Comparison of ENCODE assay signal across 15 cellular contexts in the genomic region with DNA sequence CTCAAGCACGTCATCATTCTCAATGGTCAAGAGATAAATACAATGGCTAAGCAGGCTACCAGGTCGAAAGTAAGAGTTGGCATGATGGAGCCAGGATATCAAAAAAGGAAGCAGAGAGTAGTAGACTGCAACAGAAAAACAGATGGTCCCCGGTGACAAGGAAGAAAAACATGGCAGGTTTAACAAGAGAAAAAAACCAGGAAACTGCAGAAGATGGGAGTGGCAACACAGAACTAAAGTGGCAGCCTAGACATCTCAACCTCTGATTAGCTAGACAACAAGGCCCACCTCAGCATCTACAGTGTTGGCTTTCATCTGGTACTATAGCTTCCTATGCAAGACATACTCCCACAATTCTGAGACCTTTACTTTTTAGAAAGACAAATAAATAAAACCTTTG. TPM values are rescaled to one million over a fixed set of nuclear protein-coding genes. Genes with fewer than 3 reads are reported as not detected.
DNase-seq lines count a peak whose midpoint lies in the region; ATAC-seq, FAIRE-seq and TF ChIP-seq lines count a peak whose summit lies in the region.
"Had no signal": no experiment of that assay in that cellular context is flagged by ENCODE, and none has a peak within 500 bp of the region (broad histone marks: within the 10 kb centered on the region; RNA-seq: fewer than 3 reads in every experiment).

No MANE protein-coding gene starts in this region.

- no peak for TF ChIP-seq RAD21 in K562 (CRISPR knock-in tag; conservative IDR thresholded peaks at IDR 0.05 in 1 of 2, IDR thresholded peaks at IDR 0.05 in 1 of 2)

- in situ Hi-C loops in K562 (cut with MboI), result no loop called here

- no peaks in the 10 kb centered on the region for H3K36me3 ChIP-seq in Loucy (ENCODE audit: insufficient read depth, low read length)
- H3K36me3 ChIP-seq in K562 (ENCODE audit: control insufficient read depth, insufficient read depth, low read length), result peaks cover 51% of the 10 kb centered on the region
- no peaks in the 10 kb centered on the region for H3K36me3 ChIP-seq in rectal smooth muscle tissue (ENCODE audit: control insufficient read depth, insufficient read depth, low read length)

- ATAC-seq in activated CD8-positive, alpha-beta T cell treated with anti-CD3 and anti-CD28 coated beads for 36 hours, result no peak
- no peak for ATAC-seq in activated CD8-positive, alpha-beta T cell treated with anti-CD3 and anti-CD28 coated beads, Interleukin-2, amount 10 ng/mL, durations not matched to agents 7 days and 5 days
- ATAC-seq in K562, result no peak
- ATAC-seq: esophagus mucosa had no signal

- H2AFZ ChIP-seq in Loucy (ENCODE audit: low read length) (no peak overlapping the region), K562 (ENCODE audit: low read depth, low read length) (no peak overlapping the region)
- H2AFZ ChIP-seq: PC-9 had no signal

- CTCF ChIA-PET in activated CD8-positive, alpha-beta T cell treated with anti-CD3 and anti-CD28 coated beads for 36 hours (lab: Charles Lee), result no interaction called here
- CTCF ChIA-PET in activated CD8-positive, alpha-beta T cell treated with anti-CD3 and anti-CD28 coated beads, Interleukin-2, amount 10 ng/mL, durations not matched to agents 7 days and 5 days (lab: Charles Lee), result interaction anchor here (1.0 to 1.2 kb wide), 2 partner anchors 10 to 32 kb away, joined by 3 read pairs; no protein-coding TSS in a partner anchor
- CTCF ChIA-PET in K562 (lab: Yijun Ruan, JAX; ENCODE audit: low intra/inter-chr PET ratio), result no interaction called here

- H3K79me2 ChIP-seq in Loucy (ENCODE audit: insufficient read depth, low read length), result peaks cover 97% of the 10 kb centered on the region
- H3K79me2 ChIP-seq in K562 (ENCODE audit: control insufficient read depth, insufficient read depth, low read length), result peaks cover 100% of the 10 kb centered on the region

- H3F3A ChIP-seq in Loucy (ENCODE audit: low read depth), result no peaks in the 10 kb centered on the region

- no peak for TF ChIP-seq CTCF in activated CD8-positive, alpha-beta T cell treated with anti-CD3 and anti-CD28 coated beads for 36 hours (IDR thresholded peaks at IDR 0.05)
- no peak for TF ChIP-seq CTCF in Loucy (conservative IDR thresholded peaks at IDR 0.05; ENCODE audit: low read length)
- no peak for TF ChIP-seq CTCF in K562 (IDR thresholded peaks at IDR 0.05 in 2 of 3, conservative IDR thresholded peaks at IDR 0.05 in 1 of 3; ENCODE audit: insufficient read depth in 2 of 3, low read depth in 1 of 3, low read length in 3 of 3)

- H3K27ac ChIP-seq in K562 (ENCODE audit: extremely low read depth, low read depth, low read length), result no peak overlapping the region
- H3K27ac ChIP-seq in rectal smooth muscle tissue (ENCODE audit: low read depth, low read length), result peak overlapping the region; percentile 6
- H3K27ac ChIP-seq: PC-9, skin epidermis had no signal

- TF ChIP-seq POLR2A in K562 (conservative IDR thresholded peaks at IDR 0.05), result no peak; the same call in 1 of the 2 replicates

- H3K9me3 ChIP-seq in Loucy (ENCODE audit: insufficient read depth, low read depth, low read length) (no peaks in the 10 kb centered on the region), K562 (replicated peaks; ENCODE audit: control insufficient read depth, insufficient read depth, low read depth, low read length) (no peaks in the 10 kb centered on the region)

- TF ChIP-seq EP300 in K562 (IDR thresholded peaks at IDR 0.05; ENCODE audit: low read length), result no peak

- H3K9me3 Mint-ChIP-seq in activated CD8-positive, alpha-beta T cell treated with anti-CD3 and anti-CD28 coated beads for 36 hours, result no peaks in the 10 kb centered on the region
- H3K9me3 Mint-ChIP-seq in activated CD8-positive, alpha-beta T cell treated with anti-CD3 and anti-CD28 coated beads, Interleukin-2, amount 10 ng/mL, durations not matched to agents 7 days and 5 days (ENCODE audit: insufficient read depth), result no peaks in the 10 kb centered on the region

- no peaks in the 10 kb centered on the region for H3K27me3 ChIP-seq in Loucy (ENCODE audit: insufficient read depth, low read length, poor library complexity, severe bottlenecking)
- no peaks in the 10 kb centered on the region for H3K27me3 ChIP-seq in K562 (ENCODE audit: control insufficient read depth in 2 of 2, insufficient read depth in 2 of 2, low read length in 2 of 2)
- H3K27me3 ChIP-seq in rectal smooth muscle tissue (ENCODE audit: control insufficient read depth, insufficient read depth, low read length), result no peaks in the 10 kb centered on the region

- POLR2A ChIA-PET in activated CD8-positive, alpha-beta T cell treated with anti-CD3 and anti-CD28 coated beads for 36 hours (lab: Charles Lee), result interaction anchor here (1.1 to 7.7 kb wide), 7 partner anchors 9 to 278 kb away, joined by 3 to 54 read pairs (median 3); partner anchors contain the start of genes EMC1 and MRTO4
- POLR2A ChIA-PET in activated CD8-positive, alpha-beta T cell treated with anti-CD3 and anti-CD28 coated beads, Interleukin-2, amount 10 ng/mL, durations not matched to agents 7 days and 5 days (lab: Charles Lee), result no interaction called here
- POLR2A ChIA-PET in K562 (lab: Yijun Ruan, JAX), result interaction anchor here (0.6 to 6.4 kb wide), 6 partner anchors 8 to 61 kb away, joined by 3 to 42 read pairs (median 8); no protein-coding TSS in a partner anchor

- DNase-seq in activated CD8-positive, alpha-beta T cell treated with anti-CD3 and anti-CD28 coated beads for 36 hours, result no peak
- DNase-seq in activated CD8-positive, alpha-beta T cell treated with anti-CD3 and anti-CD28 coated beads, Interleukin-2, amount 10 ng/mL, durations not matched to agents 7 days and 5 days, result no peak
- DNase-seq in K562 (ENCODE audit: extremely low read depth in 1 of 4, low spot score in 3 of 4), result peak in 1 of 4 experiments; percentile 28
- DNase-seq in middle frontal gyrus (ENCODE audit: extremely low spot score, low spot score), result no peak
- no peak for DNase-seq in NCI-H1105 (lab: John Stamatoyannopoulos, UW)
- DNase-seq in NCI-H2029 treated with DMSO at 0.1 percent for 48 hours (lab: John Stamatoyannopoulos, UW), result no peak
- DNase-seq: activated naive CD4-positive, alpha-beta T cell; DMS53; NCI-H1092 treated with DMSO at 0.1 percent for 48 hours; NCI-H226; PC-9 had no signal

- H3K36me3 Mint-ChIP-seq in activated CD8-positive, alpha-beta T cell treated with anti-CD3 and anti-CD28 coated beads for 36 hours (ENCODE audit: low read depth), result peaks cover 46% of the 10 kb centered on the region
- peaks cover 25% of the 10 kb centered on the region for H3K36me3 Mint-ChIP-seq in activated CD8-positive, alpha-beta T cell treated with anti-CD3 and anti-CD28 coated beads, Interleukin-2, amount 10 ng/mL, durations not matched to agents 7 days and 5 days (ENCODE audit: low read depth)

- intact Hi-C loops in activated CD8-positive, alpha-beta T cell treated with anti-CD3 and anti-CD28 coated beads for 36 hours (cut with micrococcal nuclease), result no loop called here
- intact Hi-C loops in K562 (cut with micrococcal nuclease), result no loop called here

- H3K4me1 ChIP-seq in Loucy (ENCODE audit: insufficient read depth, low read length, poor library complexity, severe bottlenecking), result peaks cover 68% of the 10 kb centered on the region
- peaks cover 23 to 45% of the 10 kb centered on the region in 2 experiments for H3K4me1 ChIP-seq in K562 (replicated peaks in 1 of 2; ENCODE audit: control insufficient read depth in 2 of 2, insufficient read depth in 2 of 2, low read length in 2 of 2)
- peaks cover 29% of the 10 kb centered on the region for H3K4me1 ChIP-seq in rectal smooth muscle tissue (ENCODE audit: control insufficient read depth, insufficient read depth, low read length)

- H3K27ac Mint-ChIP-seq in activated CD8-positive, alpha-beta T cell treated with anti-CD3 and anti-CD28 coated beads for 36 hours, result peak overlapping the region; percentile 0
- no peak overlapping the region for H3K27ac Mint-ChIP-seq in activated CD8-positive, alpha-beta T cell treated with anti-CD3 and anti-CD28 coated beads, Interleukin-2, amount 10 ng/mL, durations not matched to agents 7 days and 5 days

- WGBS in K562 (ENCODE audit: insufficient coverage, low coverage, missing lambda C conversion rate), result 33% methylated on average over 3 of the region's 3 CpGs

- H3K4me3 ChIP-seq in Loucy (ENCODE audit: low read length, poor library complexity, severe bottlenecking) (peak overlapping the region; percentile 93), K562 (no peak overlapping the region), rectal smooth muscle tissue (ENCODE audit: low read length) (no peak overlapping the region)
- H3K4me3 ChIP-seq: PC-9, skin epidermis had no signal

- peak overlapping the region; percentile 4 for H3K4me3 Mint-ChIP-seq in activated CD8-positive, alpha-beta T cell treated with anti-CD3 and anti-CD28 coated beads for 36 hours
- no peak overlapping the region for H3K4me3 Mint-ChIP-seq in activated CD8-positive, alpha-beta T cell treated with anti-CD3 and anti-CD28 coated beads, Interleukin-2, amount 10 ng/mL, durations not matched to agents 7 days and 5 days

- BruUV-seq in K562 (replicated peaks; lab: Mats Ljungman, UMichigan), result no TSS peak

- H3K9me1 ChIP-seq in K562 (ENCODE audit: control insufficient read depth, insufficient read depth, low read length), result peaks cover 10% of the 10 kb centered on the region

- H3K9me2 ChIP-seq in Loucy (replicated peaks; ENCODE audit: low read depth, low read length), result no peaks in the 10 kb centered on the region

- peak overlapping the region; percentile 96 for H3K4me2 ChIP-seq in Loucy (ENCODE audit: low read depth, low read length, poor library complexity, severe bottlenecking)
- H3K4me2 ChIP-seq in K562 (ENCODE audit: insufficient read depth, low read length), result peak overlapping the region; percentile 28

- H4K20me1 ChIP-seq in Loucy (ENCODE audit: insufficient read depth, low read length, poor library complexity, severe bottlenecking) (peaks cover 76% of the 10 kb centered on the region), K562 (replicated peaks; ENCODE audit: control insufficient read depth, insufficient read depth, low read length) (peaks cover 49% of the 10 kb centered on the region)

- peaks cover 67% of the 10 kb centered on the region for H3K4me1 Mint-ChIP-seq in activated CD8-positive, alpha-beta T cell treated with anti-CD3 and anti-CD28 coated beads for 36 hours (ENCODE audit: low read depth)
- H3K4me1 Mint-ChIP-seq in activated CD8-positive, alpha-beta T cell treated with anti-CD3 and anti-CD28 coated beads, Interleukin-2, amount 10 ng/mL, durations not matched to agents 7 days and 5 days (ENCODE audit: low read depth), result peaks cover 66% of the 10 kb centered on the region

- no peak for FAIRE-seq in K562 (lab: Jason Lieb, UNC)

- no peaks in the 10 kb centered on the region for H3K27me3 Mint-ChIP-seq in activated CD8-positive, alpha-beta T cell treated with anti-CD3 and anti-CD28 coated beads for 36 hours
- no peaks in the 10 kb centered on the region for H3K27me3 Mint-ChIP-seq in activated CD8-positive, alpha-beta T cell treated with anti-CD3 and anti-CD28 coated beads, Interleukin-2, amount 10 ng/mL, durations not matched to agents 7 days and 5 days (ENCODE audit: low read depth)

- H3K9ac ChIP-seq in Loucy (ENCODE audit: low read depth, low read length, poor library complexity, severe bottlenecking), result peak overlapping the region; percentile 33
- no peak overlapping the region for H3K9ac ChIP-seq in K562 (ENCODE audit: insufficient read depth in 1 of 2, low read depth in 2 of 2, low read length in 2 of 2)
- no peak overlapping the region for H3K9ac ChIP-seq in rectal smooth muscle tissue (ENCODE audit: low read length)

RNA-seq across cellular contexts. Expression of gene UBR4, which starts 3.1 kb away (rescaled TPM):
- total RNA-seq in activated CD8-positive, alpha-beta T cell treated with anti-CD3 and anti-CD28 coated beads for 36 hours, result 100 to 1,000 TPM; 133 TPM
- 100 to 1,000 TPM; 117 to 125 TPM for total RNA-seq in activated CD8-positive, alpha-beta T cell treated with anti-CD3 and anti-CD28 coated beads, Interleukin-2, amount 10 ng/mL, durations not matched to agents 7 days and 5 days
- total RNA-seq in K562 (2011; cell fraction: chromatin; rRNA removed; ENCODE audit: low replicate concordance), result 1,237 and 1,275 TPM in 2 replicates
- 563 and 657 TPM in 2 replicates for total RNA-seq in K562 (2011; cell fraction: nucleolus; rRNA removed)
- 675 TPM in 2 replicates for total RNA-seq in K562 (2011; cell fraction: nucleoplasm; rRNA removed)
- total RNA-seq in K562 (2014; rRNA removed) (140 and 153 TPM in 2 replicates), K562 (2014; rRNA removed; fragmentation: Illumina TruSeq; extraction: Trizol) (88.5 and 99.0 TPM in 2 replicates), K562 (2015; rRNA removed; fragmentation: Illumina TruSeq; extraction: Trizol) (91.3 and 98.2 TPM in 2 replicates), K562 (2021) (218 and 237 TPM in 2 replicates)
- polyA plus RNA-seq in K562 (2011; rRNA removed) (55.4 and 85.4 TPM in 2 replicates), K562 (2014; fragmentation: Illumina TruSeq; extraction: Trizol) (274 and 277 TPM in 2 replicates), K562 (2014; fragmentation: Nextera tagmentation; extraction: Ambion mirVana) (100 to 1,000 TPM; 110 to 123 TPM), K562 (2014; rRNA removed) (174 and 182 TPM in 2 replicates)
- 96.0 and 109 TPM in 2 replicates for polyA plus RNA-seq in K562 (2011; cell fraction: cytosol; rRNA removed)
- 581 and 738 TPM in 2 replicates for polyA plus RNA-seq in K562 (2011; cell fraction: nucleus; rRNA removed)
- 175 and 269 TPM in 2 replicates for polyA plus RNA-seq in K562 (2012)
- 161 and 196 TPM in 2 replicates for polyA minus RNA-seq in K562 (2011; rRNA and poly(A)+ RNA removed)
- polyA minus RNA-seq in K562 (2011; cell fraction: cytosol; rRNA and poly(A)+ RNA removed), result 224 and 238 TPM in 2 replicates
- polyA minus RNA-seq in K562 (2011; cell fraction: nucleus; rRNA and poly(A)+ RNA removed), result 307 and 505 TPM in 2 replicates

RNA-seq across cellular contexts. Expression of gene EMC1, which starts 44.4 kb away (rescaled TPM):
- 10 to 100 TPM; 38.3 to 39.5 TPM for total RNA-seq in activated CD8-positive, alpha-beta T cell treated with anti-CD3 and anti-CD28 coated beads for 36 hours
- 10 to 100 TPM; 36.6 to 38.9 TPM for total RNA-seq in activated CD8-positive, alpha-beta T cell treated with anti-CD3 and anti-CD28 coated beads, Interleukin-2, amount 10 ng/mL, durations not matched to agents 7 days and 5 days
- total RNA-seq in K562 (2011; cell fraction: chromatin; rRNA removed; ENCODE audit: low replicate concordance), result 276 and 409 TPM in 2 replicates
- 245 and 297 TPM in 2 replicates for total RNA-seq in K562 (2011; cell fraction: nucleolus; rRNA removed)
- 245 and 273 TPM in 2 replicates for total RNA-seq in K562 (2011; cell fraction: nucleoplasm; rRNA removed)
- total RNA-seq in K562 (2014; rRNA removed) (37.5 and 65.1 TPM in 2 replicates), K562 (2014; rRNA removed; fragmentation: Illumina TruSeq; extraction: Trizol) (32.8 and 35.4 TPM in 2 replicates), K562 (2015; rRNA removed; fragmentation: Illumina TruSeq; extraction: Trizol) (36.9 and 37.4 TPM in 2 replicates), K562 (2021) (71.0 and 88.2 TPM in 2 replicates)
- polyA plus RNA-seq in K562 (2011; rRNA removed) (17.8 and 40.9 TPM in 2 replicates), K562 (2014; fragmentation: Illumina TruSeq; extraction: Trizol) (69.9 and 85.0 TPM in 2 replicates), K562 (2014; fragmentation: Nextera tagmentation; extraction: Ambion mirVana) (10 to 100 TPM; 32.1 to 69.3 TPM), K562 (2014; rRNA removed) (24.2 and 33.5 TPM in 2 replicates)
- polyA plus RNA-seq in K562 (2011; cell fraction: cytosol; rRNA removed), result 34.1 and 42.0 TPM in 2 replicates
- 140 and 211 TPM in 2 replicates for polyA plus RNA-seq in K562 (2011; cell fraction: nucleus; rRNA removed)
- 40.3 and 58.0 TPM in 2 replicates for polyA plus RNA-seq in K562 (2012)
- polyA minus RNA-seq in K562 (2011; rRNA and poly(A)+ RNA removed), result 38.2 and 49.9 TPM in 2 replicates
- polyA minus RNA-seq in K562 (2011; cell fraction: cytosol; rRNA and poly(A)+ RNA removed), result 23.6 and 30.1 TPM in 2 replicates
- polyA minus RNA-seq in K562 (2011; cell fraction: nucleus; rRNA and poly(A)+ RNA removed), result 62.5 and 79.1 TPM in 2 replicates

RNA-seq across cellular contexts. Expression of gene MRTO4, which starts 44.7 kb away (rescaled TPM):
- total RNA-seq in activated CD8-positive, alpha-beta T cell treated with anti-CD3 and anti-CD28 coated beads for 36 hours, result 10 to 100 TPM; 90.9 to 93.4 TPM
- 10 to 100 TPM; 43.5 to 44.4 TPM for total RNA-seq in activated CD8-positive, alpha-beta T cell treated with anti-CD3 and anti-CD28 coated beads, Interleukin-2, amount 10 ng/mL, durations not matched to agents 7 days and 5 days
- 35.8 and 86.9 TPM in 2 replicates for total RNA-seq in K562 (2011; cell fraction: chromatin; rRNA removed; ENCODE audit: low replicate concordance)
- 78.7 and 87.1 TPM in 2 replicates for total RNA-seq in K562 (2011; cell fraction: nucleolus; rRNA removed)
- total RNA-seq in K562 (2011; cell fraction: nucleoplasm; rRNA removed), result 57.9 and 62.8 TPM in 2 replicates
- total RNA-seq in K562 (2014; rRNA removed), result 150 and 153 TPM in 2 replicates
- total RNA-seq in K562 (2014; rRNA removed; fragmentation: Illumina TruSeq; extraction: Trizol), result 136 and 145 TPM in 2 replicates
- total RNA-seq in K562 (2015; rRNA removed; fragmentation: Illumina TruSeq; extraction: Trizol), result 153 and 154 TPM in 2 replicates
- 138 and 146 TPM in 2 replicates for total RNA-seq in K562 (2021)
- polyA plus RNA-seq in K562 (2011; rRNA removed), result 93.7 and 105 TPM in 2 replicates
- 88.3 and 88.5 TPM in 2 replicates for polyA plus RNA-seq in K562 (2011; cell fraction: cytosol; rRNA removed)
- 35.1 and 36.8 TPM in 2 replicates for polyA plus RNA-seq in K562 (2011; cell fraction: nucleus; rRNA removed)
- 59.9 and 104 TPM in 2 replicates for polyA plus RNA-seq in K562 (2012)
- polyA plus RNA-seq in K562 (2014; fragmentation: Illumina TruSeq; extraction: Trizol), result 163 and 173 TPM in 2 replicates
- polyA plus RNA-seq in K562 (2014; fragmentation: Nextera tagmentation; extraction: Ambion mirVana), result 100 to 1,000 TPM in 1 of 2 experiments, 10 to 100 TPM in 1; 62.0 to 146 TPM
- 152 and 153 TPM in 2 replicates for polyA plus RNA-seq in K562 (2014; rRNA removed)
- polyA minus RNA-seq in K562 (2011; rRNA and poly(A)+ RNA removed), result 62.3 and 78.5 TPM in 2 replicates
- 32.1 and 40.7 TPM in 2 replicates for polyA minus RNA-seq in K562 (2011; cell fraction: cytosol; rRNA and poly(A)+ RNA removed)
- 16.2 and 19.4 TPM in 2 replicates for polyA minus RNA-seq in K562 (2011; cell fraction: nucleus; rRNA and poly(A)+ RNA removed)
